In genomic region chr11:58004664-58005063, GRCh38 we compare ENCODE assay signal across 3 cellular contexts.
TF ChIP-seq lines count a peak whose summit lies in the region.

No MANE protein-coding gene starts in this region.

TF ChIP-seq in IMR-90, 13 proteins besides CTCF, POLR2A, EP300 and RAD21 (continued from another document):
- TF ChIP-seq MAZ (IDR thresholded peaks at IDR 0.05; ENCODE audit: borderline replicate concordance, low read depth, low read length) (no peak), MAFK (IDR thresholded peaks at IDR 0.05; ENCODE audit: low read depth, low read length) (no peak), ELK1 (IDR thresholded peaks at IDR 0.05; ENCODE audit: borderline replicate concordance, low read depth, low read length) (no peak), MXI1 (IDR thresholded peaks at IDR 0.05; ENCODE audit: borderline replicate concordance, low read depth, low read length) (no peak), RCOR1 (IDR thresholded peaks at IDR 0.05; ENCODE audit: insufficient replicate concordance, low read length) (no peak), SMC3 (IDR thresholded peaks at IDR 0.05; ENCODE audit: low read depth, low read length) (no peak), FOS (IDR thresholded peaks at IDR 0.05; ENCODE audit: low read depth, low read length) (no peak), USF2 (IDR thresholded peaks at IDR 0.05; ENCODE audit: low read depth, low read length) (no peak), BHLHE40 (IDR thresholded peaks at IDR 0.05; ENCODE audit: low read depth, low read length) (no peak), NFE2L2 (IDR thresholded peaks at IDR 0.05; ENCODE audit: low read depth, low read length) (no peak), CEBPB (IDR thresholded peaks at IDR 0.05; ENCODE audit: low read depth, low read length) (no peak)

TF ChIP-seq in WTC11, 78 proteins besides CTCF, POLR2A, EP300 and RAD21 (continues in another document):
- no peak for TF ChIP-seq HMGXB4 (CRISPR knock-in tag; IDR thresholded peaks at IDR 0.05)
- TF ChIP-seq SOX15 (CRISPR knock-in tag; IDR thresholded peaks at IDR 0.05) = no peak
- no peak for TF ChIP-seq ZNF281 (CRISPR knock-in tag; IDR thresholded peaks at IDR 0.05)
- TF ChIP-seq ERG (CRISPR knock-in tag; IDR thresholded peaks at IDR 0.05) = no peak
- TF ChIP-seq NR3C1 (CRISPR knock-in tag; conservative IDR thresholded peaks at IDR 0.05; ENCODE audit: low read depth) = no peak
- TF ChIP-seq ZSCAN18 (CRISPR knock-in tag; IDR thresholded peaks at IDR 0.05) = no peak
- no peak for TF ChIP-seq ESRRA (CRISPR knock-in tag; IDR thresholded peaks at IDR 0.05; ENCODE audit: borderline replicate concordance)
- TF ChIP-seq TCF7 (CRISPR knock-in tag; IDR thresholded peaks at IDR 0.05; ENCODE audit: low read depth) = no peak
- TF ChIP-seq STAT6 (CRISPR knock-in tag; conservative IDR thresholded peaks at IDR 0.05; ENCODE audit: low read depth) = no peak
- no peak for TF ChIP-seq ZNF317 (CRISPR knock-in tag; IDR thresholded peaks at IDR 0.05; ENCODE audit: borderline replicate concordance, low read depth)

TF ChIP-seq in HEK293T, 16 proteins besides CTCF, POLR2A, EP300 and RAD21 (continued from another document):
- TF ChIP-seq ZNF384 (IDR thresholded peaks at IDR 0.05) = no peak
- no peak for TF ChIP-seq ELF4 (IDR thresholded peaks at IDR 0.05)
